Comparison of ENCODE assay signal across 9 cellular contexts in the genomic region with DNA sequence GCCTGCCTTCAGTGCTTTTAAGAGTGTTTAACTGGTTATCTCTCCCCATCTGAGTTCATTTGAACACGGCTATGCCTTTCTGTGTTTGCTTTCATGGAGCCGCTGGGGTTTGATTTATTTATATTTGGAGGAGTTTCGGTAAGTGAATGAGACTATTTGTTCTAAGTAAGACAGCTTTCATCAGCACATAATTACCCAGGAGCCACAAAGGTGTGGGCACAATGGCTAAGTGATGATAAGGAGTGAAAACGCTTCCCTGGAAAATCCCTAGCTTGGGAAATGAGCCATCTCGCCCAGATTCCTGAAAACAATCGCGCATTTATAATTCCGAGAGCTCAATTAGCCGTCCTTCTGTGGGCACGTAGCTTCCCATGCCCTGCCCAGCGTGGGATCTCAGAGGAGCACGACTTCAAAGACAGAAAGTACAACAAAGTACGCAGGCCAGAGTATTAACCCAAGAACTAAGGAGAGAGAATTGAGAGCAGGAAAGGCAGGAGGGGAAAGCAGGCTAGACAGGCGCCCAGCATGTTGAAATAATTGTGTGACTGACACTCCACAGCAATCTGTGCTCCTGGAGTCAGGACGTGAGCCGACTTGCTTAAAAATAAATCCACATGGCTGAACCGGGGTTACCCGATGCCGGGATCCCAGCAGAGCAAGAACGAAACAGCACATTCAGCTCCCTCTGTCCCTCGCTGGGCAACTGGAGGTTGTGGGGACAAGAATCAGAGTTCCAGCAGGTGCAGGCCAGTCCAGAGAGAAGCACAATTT.
DNase-seq lines count a peak whose midpoint lies in the region; ATAC-seq and TF ChIP-seq lines count a peak whose summit lies in the region.
"Had no signal": no experiment of that assay in that cellular context is flagged by ENCODE, and none has a peak within 500 bp of the region (broad histone marks: within the 10 kb centered on the region; RNA-seq: fewer than 3 reads in every experiment).

No MANE protein-coding gene starts in this region.

- TF ChIP-seq CTCF in body of pancreas (IDR thresholded peaks at IDR 0.05), result no peak
- TF ChIP-seq CTCF in left ventricle myocardium inferior (IDR thresholded peaks at IDR 0.05; ENCODE audit: borderline replicate concordance), result no peak
- TF ChIP-seq CTCF in psoas muscle (IDR thresholded peaks at IDR 0.05), result no peak

- no peak overlapping the region for H3K4me2 ChIP-seq in trophoblast cell (ENCODE audit: low read length)

- H4K12ac ChIP-seq in trophoblast cell (ENCODE audit: low read depth, low read length), result no peak overlapping the region

- H3K23ac ChIP-seq in trophoblast cell (ENCODE audit: low read length), result no peak overlapping the region

- no peak overlapping the region for H4K8ac ChIP-seq in trophoblast cell (ENCODE audit: low read depth, low read length)

- H4K91ac ChIP-seq in trophoblast cell (ENCODE audit: low read depth, low read length), result no peak overlapping the region

- no peaks in the 10 kb centered on the region for H3K79me2 ChIP-seq in trophoblast cell (ENCODE audit: control insufficient read depth, insufficient read depth, low read length, poor library complexity)

- no peak overlapping the region for H2AFZ ChIP-seq in trophoblast cell (ENCODE audit: insufficient read depth, low read length, poor library complexity)

- H3K4ac ChIP-seq in trophoblast cell (ENCODE audit: low read depth, low read length), result no peak overlapping the region

- H2BK120ac ChIP-seq in trophoblast cell (ENCODE audit: insufficient read depth, low read length, poor library complexity), result no peak overlapping the region

- peaks cover 5% of the 10 kb centered on the region for H3K4me1 ChIP-seq in body of pancreas
- peaks cover 41% of the 10 kb centered on the region for H3K4me1 ChIP-seq in left ventricle myocardium inferior
- peaks cover 7% of the 10 kb centered on the region for H3K4me1 ChIP-seq in psoas muscle
- H3K4me1 ChIP-seq in trophoblast cell (ENCODE audit: control insufficient read depth in 1 of 2, insufficient read depth in 2 of 2, low read length in 2 of 2), result peaks cover 4 to 9% of the 10 kb centered on the region in 2 experiments

- peak in 2 of 3 donors; percentile 42 to 45 for TF ChIP-seq POLR2A in body of pancreas (IDR thresholded peaks at IDR 0.05)

- H2BK5ac ChIP-seq in trophoblast cell (ENCODE audit: low read depth, low read length, poor library complexity), result no peak overlapping the region

- H3K18ac ChIP-seq in trophoblast cell (ENCODE audit: low read length), result no peak overlapping the region

- no peaks in the 10 kb centered on the region for H3K79me1 ChIP-seq in trophoblast cell (ENCODE audit: low read length)

- no peak overlapping the region for H3K14ac ChIP-seq in trophoblast cell (ENCODE audit: low read length)

- intact Hi-C loops in body of pancreas (cut with DNase I), result no loop called here
- intact Hi-C loops in left ventricle myocardium inferior (cut with micrococcal nuclease), result no loop called here
- intact Hi-C loops in psoas muscle (cut with DNase I), result loop anchor here (5.0 to 10.0 kb wide), 2 partner anchors 74 to 93 kb away; no protein-coding TSS in a partner anchor

- H3K4me3 ChIP-seq in body of pancreas, result no peak overlapping the region
- peak overlapping the region; percentile 46 for H3K4me3 ChIP-seq in left ventricle myocardium inferior
- peak overlapping the region; percentile 44 for H3K4me3 ChIP-seq in psoas muscle
- H3K4me3 ChIP-seq in trophoblast cell (ENCODE audit: low read depth, low read length), result no peak overlapping the region

- ATAC-seq in body of pancreas (peak; percentile 84), psoas muscle (peak; percentile 86 to 93 (median 90)), HG03108 (IDR thresholded peaks at IDR 0.05; ENCODE audit: unreplicated experiment) (no peak)

- no peak overlapping the region for H3K9ac ChIP-seq in trophoblast cell (ENCODE audit: low read length)

- 51 to 58% methylated on average over 21 of the region's 21 CpGs for WGBS in body of pancreas, 2 donors
- WGBS in psoas muscle, 3 donors, result 39 to 61% (median 60%) methylated on average over 21 of the region's 21 CpGs
- no CpG with 5 or more reads among the region's 21 CpGs for WGBS in trophoblast cell (ENCODE audit: extremely low coverage, insufficient coverage, insufficient read length)

- DNase-seq in Daoy (ENCODE audit: low read depth), result peak; percentile 80
- peak; percentile 20 to 65 (median 31) for DNase-seq in body of pancreas
- DNase-seq in left ventricle myocardium inferior, result peak; percentile 50
- peak; percentile 46 to 61 for DNase-seq in psoas muscle
- DNase-seq in Kasumi-1 (lab: John Stamatoyannopoulos, UW), result no peak
- no peak for DNase-seq in stimulated activated CD4-positive, alpha-beta T cell treated with anti-CD3 and anti-CD28 coated beads, Interleukin-1b, Interleukin-23, amount 100 ng/mL, for 48 hours
- DNase-seq in trophoblast cell, result no peak
- DNase-seq: NCI-H524 had no signal

- H2AK5ac ChIP-seq in trophoblast cell (ENCODE audit: low read length), result no peak overlapping the region

- no peaks in the 10 kb centered on the region for H3K9me3 ChIP-seq in body of pancreas
- H3K9me3 ChIP-seq in left ventricle myocardium inferior (replicated peaks), result peaks cover 1% of the 10 kb centered on the region
- no peaks in the 10 kb centered on the region for H3K9me3 ChIP-seq in psoas muscle
- no peaks in the 10 kb centered on the region for H3K9me3 ChIP-seq in trophoblast cell (ENCODE audit: insufficient read depth, low read depth, low read length)

- H2BK12ac ChIP-seq in trophoblast cell (ENCODE audit: low read length), result no peak overlapping the region

- H3K27me3 ChIP-seq in body of pancreas (no peaks in the 10 kb centered on the region), left ventricle myocardium inferior (ENCODE audit: low read depth) (no peaks in the 10 kb centered on the region), psoas muscle (ENCODE audit: insufficient read depth in 3 of 3, low read length in 2 of 3) (no peaks in the 10 kb centered on the region), trophoblast cell (ENCODE audit: insufficient read depth, low read length) (no peaks in the 10 kb centered on the region)

- H3K27ac ChIP-seq in body of pancreas, result peak overlapping the region; percentile 6 to 85 (median 68)
- peak overlapping the region; percentile 86 for H3K27ac ChIP-seq in left ventricle myocardium inferior (replicated peaks)
- H3K27ac ChIP-seq in psoas muscle, result peak overlapping the region; percentile 78
- no peak overlapping the region for H3K27ac ChIP-seq in trophoblast cell (ENCODE audit: low read depth, low read length)

- H3K36me3 ChIP-seq in body of pancreas (replicated peaks in 1 of 2; ENCODE audit: insufficient read depth in 1 of 2, low read depth in 2 of 2), result peaks cover 0 to under 1% of the 10 kb centered on the region in 2 donors
- peaks cover 10% of the 10 kb centered on the region for H3K36me3 ChIP-seq in left ventricle myocardium inferior
- no peaks in the 10 kb centered on the region for H3K36me3 ChIP-seq in psoas muscle (ENCODE audit: insufficient read depth in 1 of 2, low read depth in 1 of 2)
- peaks cover 0 to 2% of the 10 kb centered on the region in 2 experiments for H3K36me3 ChIP-seq in trophoblast cell (ENCODE audit: control insufficient read depth in 1 of 2, insufficient read depth in 2 of 2, low read length in 2 of 2)

Comparison
In these comparisons a context has a peak if more than half of its experiments do, and no peak if none do; other contexts are left out.
1. DNase-seq: peak in Daoy (single experiment), body of pancreas (4 of 4), left ventricle myocardium inferior (single experiment) and psoas muscle (2 of 2); none in Kasumi-1 (0 of 2), stimulated activated CD4-positive, alpha-beta T cell treated with anti-CD3 and anti-CD28 coated beads, Interleukin-1b, Interleukin-23, amount 100 ng/mL, for 48 hours (single experiment) and trophoblast cell (0 of 2).
2. H3K4me3 ChIP-seq: peak in left ventricle myocardium inferior (single experiment) and psoas muscle (single experiment); none in body of pancreas (0 of 2) and trophoblast cell (single experiment).
3. intact Hi-C loops: an anchor here in psoas muscle (5.0 to 10.0 kb wide); none called in body of pancreas and left ventricle myocardium inferior.